ENCODE assay signal across 1 cellular context in the genomic region with DNA sequence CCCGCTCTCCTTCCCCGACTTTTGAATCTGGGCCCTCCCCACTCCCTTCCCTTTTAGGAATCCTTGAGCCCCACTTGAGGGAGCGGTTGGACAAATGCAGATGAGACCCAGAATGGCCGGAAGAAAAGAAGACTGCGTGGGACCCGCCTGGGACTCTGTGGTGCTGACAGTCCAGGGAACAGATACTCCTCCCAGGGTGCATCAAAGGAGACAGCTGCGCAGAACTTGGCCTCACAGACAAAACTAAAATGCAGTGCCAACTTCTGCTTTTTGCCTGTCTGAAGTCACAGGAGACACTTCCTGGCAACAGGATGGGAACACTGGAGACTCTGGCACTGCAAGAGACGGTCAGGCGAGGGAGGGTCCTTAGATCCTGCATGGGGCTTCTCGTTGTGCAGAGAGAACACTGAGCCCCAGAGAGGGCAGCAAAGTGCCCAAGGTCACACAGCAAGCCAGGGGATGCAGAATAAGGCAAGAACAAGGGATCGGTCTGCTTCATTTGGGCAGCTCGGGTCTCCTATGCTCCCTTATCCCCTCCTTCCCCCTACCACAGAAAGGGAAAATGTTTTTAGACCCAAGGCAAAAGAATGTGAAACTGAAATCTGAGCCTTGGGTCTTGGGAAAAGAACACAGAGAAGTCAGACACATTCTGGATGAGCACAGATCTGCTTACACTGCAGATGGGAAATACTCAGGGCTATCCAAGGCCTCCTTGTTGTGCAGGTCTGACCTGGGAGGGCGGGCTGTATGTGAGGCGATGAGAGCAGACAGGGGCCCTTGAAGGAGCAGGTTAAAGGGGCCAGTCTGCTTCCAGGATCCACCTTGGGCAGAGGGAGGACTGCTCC.
TF ChIP-seq lines count a peak whose summit lies in the region.

No MANE protein-coding gene starts in this region.

TF ChIP-seq in K562, 482 proteins besides CTCF, POLR2A, EP300 and RAD21:
- TF ChIP-seq ZNF140 (CRISPR knock-in tag; IDR thresholded peaks at IDR 0.05) (no peak), ZNF165 (CRISPR knock-in tag; IDR thresholded peaks at IDR 0.05; ENCODE audit: borderline replicate concordance) (no peak), ZFP36 (IDR thresholded peaks at IDR 0.05; ENCODE audit: low read depth, low read length, partially characterized antibody) (peak; percentile 53)
